Comparison of ENCODE assay signal across 29 cellular contexts in the genomic region with DNA sequence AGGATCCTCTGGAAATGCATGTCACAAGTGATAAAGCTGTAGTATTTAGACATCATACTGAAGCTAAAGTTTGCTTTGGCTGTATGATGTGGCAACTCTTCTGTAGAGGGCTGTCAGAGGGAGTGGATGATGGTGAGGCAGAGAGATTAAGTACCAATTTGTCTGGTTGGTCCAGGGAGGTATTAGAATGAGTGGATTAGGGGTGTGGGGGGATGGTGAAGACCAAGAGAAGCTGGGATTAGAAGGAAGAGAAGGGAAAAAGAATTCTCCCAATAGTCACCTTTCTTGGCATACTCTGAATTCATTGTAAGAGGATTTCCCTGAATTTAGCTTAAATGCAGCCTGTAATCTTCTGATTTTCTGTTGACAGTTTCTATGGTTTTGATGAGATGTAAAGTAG. TPM values are rescaled to one million over a fixed set of nuclear protein-coding genes. Genes with fewer than 3 reads are reported as not detected.
"Had no signal": no experiment of that assay in that cellular context is flagged by ENCODE, and none has a peak within 500 bp of the region (broad histone marks: within the 10 kb centered on the region; RNA-seq: fewer than 3 reads in every experiment).

No MANE protein-coding gene starts in this region.

- H3K4me1 ChIP-seq: foreskin keratinocyte, testis had no signal

- H3K9me3 Mint-ChIP-seq: activated CD4-positive, alpha-beta T cell treated with anti-CD3 and anti-CD28 coated beads, Interleukin-2, amount 10 ng/mL, durations not matched to agents 7 days and 5 days; activated naive CD4-positive, alpha-beta T cell treated with anti-CD3 and anti-CD28 coated beads, Interleukin-2, amount 10 ng/mL, durations not matched to agents 7 days and 5 days; activated T-cell treated with anti-CD3 and anti-CD28 coated beads, Interleukin-2, amount 50 U/mL, for 24 hours; endodermal cell; mesothelial cell of epicardium; nephron progenitor cell; WTC11 had no signal

- H3K27ac Mint-ChIP-seq: activated CD4-positive, alpha-beta memory T cell treated with anti-CD3 and anti-CD28 coated beads, Interleukin-2, amount 10 ng/mL, durations not matched to agents 7 days and 5 days; activated CD4-positive, alpha-beta T cell treated with anti-CD3 and anti-CD28 coated beads, Interleukin-2, amount 10 ng/mL, durations not matched to agents 7 days and 5 days; activated naive CD4-positive, alpha-beta T cell treated with anti-CD3 and anti-CD28 coated beads, Interleukin-2, amount 10 ng/mL, durations not matched to agents 7 days and 5 days; activated T-cell treated with anti-CD3 and anti-CD28 coated beads, Interleukin-2, amount 50 U/mL, for 24 hours; endodermal cell; mesothelial cell of epicardium; naive B cell; nephron progenitor cell; T-helper 17 cell; WTC11 had no signal

- H3K27me3 ChIP-seq: testis had no signal

- ATAC-seq: foreskin keratinocyte; heart right ventricle; right cardiac atrium; stimulated activated naive CD8-positive, alpha-beta T cell treated with anti-CD3 and anti-CD28 coated beads, Interleukin-15, Interleukin-2, amounts not matched to agents 100 U/mL and 50 U/mL, for 24 hours; T-helper 17 cell; WTC11 had no signal

- H3K4me3 ChIP-seq: esophagus muscularis mucosa, heart right ventricle, testis, transverse colon had no signal

- DNase-seq: activated CD4-positive, alpha-beta memory T cell treated with anti-CD3 and anti-CD28 coated beads, Interleukin-2, amount 10 ng/mL, durations not matched to agents 7 days and 5 days; activated CD4-positive, alpha-beta T cell treated with anti-CD3 and anti-CD28 coated beads for 1 hour; activated CD4-positive, alpha-beta T cell treated with anti-CD3 and anti-CD28 coated beads, Interleukin-2, amount 10 ng/mL, durations not matched to agents 7 days and 5 days; activated CD8-positive, alpha-beta memory T cell treated with anti-CD3 and anti-CD28 coated beads, Interleukin-2, amount 50 U/mL, for 48 hours; activated gamma-delta T cell; activated naive CD4-positive, alpha-beta T cell treated with anti-CD3 and anti-CD28 coated beads, Interleukin-2, amount 10 ng/mL, durations not matched to agents 7 days and 5 days; activated T-cell treated with anti-CD3 and anti-CD28 coated beads, Interleukin-2, amount 50 U/mL, for 24 hours; amniotic stem cell; caudate nucleus; cortex of kidney; endodermal cell; foreskin keratinocyte; heart right ventricle; naive B cell; nephron progenitor cell; occipital lobe; posterior cingulate gyrus; right cardiac atrium; stimulated activated CD4-positive, alpha-beta T cell treated with anti-CD3 and anti-CD28 coated beads, Interleukin-4, amount 100 ng/mL, for 1 hour; stimulated activated naive CD8-positive, alpha-beta T cell treated with anti-CD3 and anti-CD28 coated beads, Interleukin-15, Interleukin-2, amounts not matched to agents 100 U/mL and 50 U/mL, for 24 hours; T-helper 17 cell; testis; transverse colon had no signal

- H3K9me3 ChIP-seq: esophagus muscularis mucosa, heart right ventricle, testis, transverse colon had no signal

- H3K36me3 ChIP-seq: esophagus muscularis mucosa, heart right ventricle, transverse colon had no signal

- H3K27ac ChIP-seq: esophagus muscularis mucosa, foreskin keratinocyte, heart right ventricle, testis, transverse colon had no signal

- FAIRE-seq: astrocyte, urothelium cell line had no signal

- H3K36me3 Mint-ChIP-seq: activated naive CD4-positive, alpha-beta T cell treated with anti-CD3 and anti-CD28 coated beads, Interleukin-2, amount 10 ng/mL, durations not matched to agents 7 days and 5 days; naive B cell; WTC11 had no signal

RNA-seq across cellular contexts. Expression of gene PCDHAC2, which starts 3.6 kb away (rescaled TPM):
- total RNA-seq: activated CD4-positive, alpha-beta memory T cell treated with anti-CD3 and anti-CD28 coated beads, Interleukin-2, amount 10 ng/mL, durations not matched to agents 7 days and 5 days; activated CD4-positive, alpha-beta T cell treated with anti-CD3 and anti-CD28 coated beads, Interleukin-2, amount 10 ng/mL, durations not matched to agents 7 days and 5 days; glomerular endothelial cell; T-helper 17 cell had no signal

RNA-seq across cellular contexts. Expression of gene PCDHAC1, which starts 43.8 kb away (rescaled TPM):
- total RNA-seq: activated CD4-positive, alpha-beta memory T cell treated with anti-CD3 and anti-CD28 coated beads, Interleukin-2, amount 10 ng/mL, durations not matched to agents 7 days and 5 days; activated CD4-positive, alpha-beta T cell treated with anti-CD3 and anti-CD28 coated beads, Interleukin-2, amount 10 ng/mL, durations not matched to agents 7 days and 5 days; T-helper 17 cell had no signal
- polyA plus RNA-seq: heart right ventricle, right cardiac atrium had no signal
